ENCODE assay signal across 28 cellular contexts in the genomic region with DNA sequence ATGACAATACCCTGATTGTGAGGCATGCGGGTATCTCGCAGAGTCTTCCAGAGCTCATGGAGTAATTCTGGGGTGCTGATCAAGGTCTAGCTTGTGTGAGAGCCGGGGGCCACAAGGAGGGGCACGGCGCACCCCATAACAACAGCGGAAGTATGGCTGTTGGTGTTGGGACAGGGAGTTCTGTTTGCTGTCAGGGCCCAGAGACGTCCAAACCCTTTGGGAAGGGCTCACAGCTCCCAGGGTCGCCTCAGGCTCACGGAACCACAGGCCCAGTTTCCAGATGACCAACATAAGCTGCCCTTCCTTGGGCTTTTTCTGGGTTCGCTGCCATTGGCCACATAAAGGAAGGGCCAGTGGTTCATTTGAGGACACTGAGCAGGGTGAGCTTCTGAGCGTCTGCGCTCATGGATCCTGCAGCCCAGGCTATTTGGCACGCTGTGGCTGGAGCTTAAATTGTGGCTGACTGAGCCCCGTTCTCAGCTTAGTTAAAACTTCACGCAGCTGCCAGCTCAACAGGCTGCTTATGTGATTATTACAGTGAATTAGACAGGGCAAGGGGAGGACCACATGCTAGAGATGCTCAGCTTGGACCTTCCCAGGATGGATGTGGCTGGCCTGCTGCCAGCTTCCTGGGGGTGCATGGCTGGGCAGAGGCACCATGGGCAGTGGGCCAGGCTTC.
DNase-seq lines count a peak whose midpoint lies in the region; ATAC-seq and TF ChIP-seq lines count a peak whose summit lies in the region.
"Had no signal": no experiment of that assay in that cellular context is flagged by ENCODE, and none has a peak within 500 bp of the region (broad histone marks: within the 10 kb centered on the region; RNA-seq: fewer than 3 reads in every experiment).

No MANE protein-coding gene starts in this region.

- no peaks in the 10 kb centered on the region for H3K9me3 Mint-ChIP-seq in activated naive CD4-positive, alpha-beta T cell treated with anti-CD3 and anti-CD28 coated beads, Interleukin-2, amount 10 ng/mL, durations not matched to agents 7 days and 5 days
- no peaks in the 10 kb centered on the region for H3K9me3 Mint-ChIP-seq in type B pancreatic cell
- H3K9me3 Mint-ChIP-seq: activated naive CD4-positive, alpha-beta T cell treated with anti-CD3 and anti-CD28 coated beads, Interleukin-2, amount 50 U/mL, for 72 hours; activated T-cell treated with anti-CD3 and anti-CD28 coated beads, Interleukin-2, amount 50 U/mL, for 72 hours had no signal

- no peak overlapping the region for H3K27ac ChIP-seq in left lung
- H3K27ac ChIP-seq: cardiac muscle cell, gastroesophageal sphincter, neural progenitor cell, Peyer's patch, prostate gland, skin epidermis had no signal

- no peak overlapping the region for H3K4me3 Mint-ChIP-seq in activated naive CD4-positive, alpha-beta T cell treated with anti-CD3 and anti-CD28 coated beads, Interleukin-2, amount 10 ng/mL, durations not matched to agents 7 days and 5 days
- peak overlapping the region; percentile 39 for H3K4me3 Mint-ChIP-seq in type B pancreatic cell
- H3K4me3 Mint-ChIP-seq: activated T-cell treated with anti-CD3 and anti-CD28 coated beads, Interleukin-2, amount 50 U/mL, for 72 hours; H9 had no signal

- peaks cover 16% of the 10 kb centered on the region for H3K27me3 Mint-ChIP-seq in activated naive CD4-positive, alpha-beta T cell treated with anti-CD3 and anti-CD28 coated beads, Interleukin-2, amount 10 ng/mL, durations not matched to agents 7 days and 5 days
- peaks cover 3% of the 10 kb centered on the region for H3K27me3 Mint-ChIP-seq in type B pancreatic cell

- H3K4me1 Mint-ChIP-seq in activated naive CD4-positive, alpha-beta T cell treated with anti-CD3 and anti-CD28 coated beads, Interleukin-2, amount 10 ng/mL, durations not matched to agents 7 days and 5 days, result peaks cover 20% of the 10 kb centered on the region
- peaks cover 14% of the 10 kb centered on the region for H3K4me1 Mint-ChIP-seq in type B pancreatic cell (ENCODE audit: unreplicated experiment)

- ATAC-seq in left lung (no peak), HG03469 (IDR thresholded peaks at IDR 0.05; ENCODE audit: unreplicated experiment) (no peak), GM18870 (IDR thresholded peaks at IDR 0.05; ENCODE audit: unreplicated experiment) (no peak)
- ATAC-seq: activated T-cell treated with anti-CD3 and anti-CD28 coated beads, Interleukin-2, amount 50 U/mL, for 72 hours; gastroesophageal sphincter; GM12878 had no signal

- H3K27ac Mint-ChIP-seq in activated naive CD4-positive, alpha-beta T cell treated with anti-CD3 and anti-CD28 coated beads, Interleukin-2, amount 10 ng/mL, durations not matched to agents 7 days and 5 days, result no peak overlapping the region
- no peak overlapping the region for H3K27ac Mint-ChIP-seq in type B pancreatic cell
- H3K27ac Mint-ChIP-seq: activated naive CD4-positive, alpha-beta T cell treated with anti-CD3 and anti-CD28 coated beads, Interleukin-2, amount 50 U/mL, for 72 hours; activated T-cell treated with anti-CD3 and anti-CD28 coated beads, Interleukin-2, amount 50 U/mL, for 72 hours; H9; neural progenitor cell had no signal

- intact Hi-C loops in left lung (cut with DNase I), result no loop called here

- H3K4me3 ChIP-seq in left lung, result no peak overlapping the region
- H3K4me3 ChIP-seq: BLaER1, cardiac muscle cell, gastroesophageal sphincter, GM12878, lung, neural progenitor cell, Peyer's patch, prostate gland, skin epidermis had no signal

- H3K36me3 Mint-ChIP-seq in activated naive CD4-positive, alpha-beta T cell treated with anti-CD3 and anti-CD28 coated beads, Interleukin-2, amount 10 ng/mL, durations not matched to agents 7 days and 5 days, result no peaks in the 10 kb centered on the region
- H3K36me3 Mint-ChIP-seq in type B pancreatic cell, result no peaks in the 10 kb centered on the region
- H3K36me3 Mint-ChIP-seq: activated naive CD4-positive, alpha-beta T cell treated with anti-CD3 and anti-CD28 coated beads, Interleukin-2, amount 50 U/mL, for 72 hours; neural progenitor cell had no signal

- H3K4me1 ChIP-seq in left lung, result peaks cover 8% of the 10 kb centered on the region in 2 donors
- H3K4me1 ChIP-seq: Caco-2, prostate gland had no signal

- TF ChIP-seq CTCF in left lung (IDR thresholded peaks at IDR 0.05), result no peak
- no peak for TF ChIP-seq CTCF in type B pancreatic cell (conservative IDR thresholded peaks at IDR 0.05)

- CTCF ChIA-PET in activated naive CD4-positive, alpha-beta T cell treated with anti-CD3 and anti-CD28 coated beads, Interleukin-2, amount 10 ng/mL, durations not matched to agents 7 days and 5 days (lab: Charles Lee), result no interaction called here

- peak; percentile 20 for DNase-seq in activated naive CD4-positive, alpha-beta T cell treated with anti-CD3 and anti-CD28 coated beads, Interleukin-2, amount 10 ng/mL, durations not matched to agents 7 days and 5 days
- DNase-seq in activated naive CD4-positive, alpha-beta T cell (lab: John Stamatoyannopoulos, UW), result no peak
- DNase-seq in NCI-H2227 treated with DMSO at 0.1 percent for 48 hours (lab: John Stamatoyannopoulos, UW), result peak; percentile 11
- DNase-seq in left lung, result peak; percentile 22 to 52
- no peak for DNase-seq in type B pancreatic cell (ENCODE audit: extremely low spot score, unreplicated experiment)
- DNase-seq: ACHN; activated CD4-positive, alpha-beta T cell treated with anti-CD3 and anti-CD28 coated beads for 1 hour; activated T-cell treated with anti-CD3 and anti-CD28 coated beads, Interleukin-2, amount 50 U/mL, for 72 hours; anterior cingulate cortex; dermis blood vessel endothelial cell; H9; NCI-H1092; NCI-H1930; Peyer's patch; stimulated activated CD4-positive, alpha-beta T cell treated with anti-CD3 and anti-CD28 coated beads, Interleukin-2, amount 100 ng/mL, for 24 hours; T-helper 1 cell had no signal

- no peaks in the 10 kb centered on the region for H3K9me3 ChIP-seq in left lung
- H3K9me3 ChIP-seq: BLaER1, Caco-2, gastroesophageal sphincter, Peyer's patch, prostate gland had no signal

- H3K27me3 ChIP-seq in left lung, result peaks cover 0 to 7% of the 10 kb centered on the region in 2 donors
- H3K27me3 ChIP-seq: BLaER1, cardiac muscle cell, gastroesophageal sphincter, neural progenitor cell, Peyer's patch had no signal

- no peaks in the 10 kb centered on the region for H3K36me3 ChIP-seq in left lung
- H3K36me3 ChIP-seq: BLaER1, cardiac muscle cell, neural progenitor cell, Peyer's patch, prostate gland had no signal

Comparison
In these comparisons a context has a peak if more than half of its experiments do, and no peak if none do; other contexts are left out.
1. DNase-seq: peak in activated naive CD4-positive, alpha-beta T cell treated with anti-CD3 and anti-CD28 coated beads, Interleukin-2, amount 10 ng/mL, durations not matched to agents 7 days and 5 days (single experiment), NCI-H2227 treated with DMSO at 0.1 percent for 48 hours (single experiment) and left lung (2 of 2); none in activated naive CD4-positive, alpha-beta T cell (0 of 4) and type B pancreatic cell (single experiment).